ENCODE assay signal across 1 cellular context in genomic region chr9:135516132-135516860, GRCh38.
A peak's percentile ranks its signal among the peaks of the same experiment; 100 is the strongest.
TF ChIP-seq lines count a peak whose summit lies in the region.

No MANE protein-coding gene starts in this region.

TF ChIP-seq in HepG2, 621 proteins besides CTCF, POLR2A, EP300 and RAD21:
- TF ChIP-seq GABPA (IDR thresholded peaks at IDR 0.05; ENCODE audit: low read depth, low read length) = no peak
- peak; percentile 31; the same call in 1 of the 2 replicates for TF ChIP-seq GABPA (CRISPR knock-in tag; IDR thresholded peaks at IDR 0.05; ENCODE audit: low read depth)
- TF ChIP-seq ZNF883 (CRISPR knock-in tag; IDR thresholded peaks at IDR 0.05; ENCODE audit: not compliant biosample characterization) = no peak
